In the genomic region with DNA sequence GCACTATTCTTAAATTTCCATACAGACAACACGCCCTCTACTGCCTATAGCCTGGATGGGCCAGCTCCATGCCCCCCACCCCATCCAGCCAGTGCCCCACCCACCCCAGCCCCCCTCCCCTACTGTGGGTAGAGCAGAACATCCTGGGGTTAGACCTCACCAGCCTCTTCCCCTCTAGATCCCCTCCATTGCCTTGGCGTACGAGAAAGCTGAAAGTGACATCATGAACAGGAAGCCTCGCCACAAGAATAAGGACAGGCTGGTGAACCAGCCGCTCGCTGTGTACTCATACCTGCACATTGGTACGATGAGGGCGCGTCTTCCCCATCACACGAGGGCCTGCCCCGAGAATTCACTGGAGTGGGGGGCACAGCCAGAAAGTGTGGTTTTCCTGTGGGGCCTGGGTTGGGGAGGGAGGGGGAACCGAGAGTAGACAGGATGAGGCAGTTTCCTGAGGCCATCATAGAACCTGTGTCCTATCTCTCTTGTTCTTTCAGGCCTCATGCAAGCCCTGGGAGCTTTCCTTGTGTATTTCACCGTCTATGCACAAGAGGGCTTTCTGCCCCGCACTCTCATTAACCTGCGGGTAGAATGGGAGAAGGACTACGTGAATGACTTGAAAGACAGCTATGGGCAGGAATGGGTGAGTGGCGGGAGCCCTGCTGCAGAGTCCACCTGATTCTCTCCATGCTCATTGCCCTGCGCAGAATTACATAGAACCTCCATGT, we compare ENCODE assay signal across 9 cellular contexts. TPM values are rescaled to one million over a fixed set of nuclear protein-coding genes. Genes with fewer than 3 reads are reported as not detected.
DNase-seq lines count a peak whose midpoint lies in the region; ATAC-seq lines count a peak whose summit lies in the region.
"Had no signal": no experiment of that assay in that cellular context is flagged by ENCODE, and none has a peak within 500 bp of the region (broad histone marks: within the 10 kb centered on the region; RNA-seq: fewer than 3 reads in every experiment).

No MANE protein-coding gene starts in this region.

- ATAC-seq in GM21381 (IDR thresholded peaks at IDR 0.05; ENCODE audit: unreplicated experiment), result peak; percentile 87
- no peak for ATAC-seq in sciatic nerve

- DNase-seq in MV-4-11 (lab: John Stamatoyannopoulos, UW) (peak; percentile 63), sciatic nerve (ENCODE audit: low spot score) (no peak), DMS 273 treated with DMSO at 0.1 percent for 48 hours (lab: John Stamatoyannopoulos, UW) (no peak), medulla oblongata (ENCODE audit: extremely low spot score) (no peak), dermis blood vessel endothelial cell (no peak)
- DNase-seq in activated effector memory CD4-positive, alpha-beta T cell treated with anti-CD3 and anti-CD28 coated beads, Interleukin-2, amount 50 U/mL, for 16 hours, result peak; percentile 79
- peak; percentile 13 to 23 for DNase-seq in stimulated activated CD8-positive, alpha-beta memory T cell treated with anti-CD3 and anti-CD28 coated beads, Interleukin-4, amount 100 ng/mL, for 1 hour (ENCODE audit: low read depth in 2 of 2, low spot score in 1 of 2)

- intact Hi-C loops in sciatic nerve (cut with DNase I), result no loop called here

RNA-seq across cellular contexts. Expression of a gene that starts 29.1 kb away (rescaled TPM):
- total RNA-seq in sciatic nerve (not detected), dermis blood vessel endothelial cell (not detected in 2 replicates)

RNA-seq across cellular contexts. Expression of a gene that starts 54.6 kb away (rescaled TPM):
- not detected for total RNA-seq in sciatic nerve
- 0.09 TPM in 1 of 2 replicates, not detected in the other for total RNA-seq in dermis blood vessel endothelial cell
- total RNA-seq: urinary bladder had no signal

Comparison
In these comparisons a context has a peak if more than half of its experiments do, and no peak if none do; other contexts are left out.
1. DNase-seq: peak in MV-4-11 (single experiment), activated effector memory CD4-positive, alpha-beta T cell treated with anti-CD3 and anti-CD28 coated beads, Interleukin-2, amount 50 U/mL, for 16 hours (single experiment) and stimulated activated CD8-positive, alpha-beta memory T cell treated with anti-CD3 and anti-CD28 coated beads, Interleukin-4, amount 100 ng/mL, for 1 hour (2 of 2); none in sciatic nerve (single experiment), DMS 273 treated with DMSO at 0.1 percent for 48 hours (single experiment), medulla oblongata (single experiment) and dermis blood vessel endothelial cell (single experiment).